Comparison of ENCODE assay signal across 8 cellular contexts in genomic region chr16:85615014-85615851, GRCh38. TPM values are rescaled to one million over a fixed set of nuclear protein-coding genes. Genes with fewer than 3 reads are reported as not detected.
A peak's percentile ranks its signal among the peaks of the same experiment; 100 is the strongest.
DNase-seq lines count a peak whose midpoint lies in the region; ATAC-seq and TF ChIP-seq lines count a peak whose summit lies in the region.

No MANE protein-coding gene starts in this region.

- intact Hi-C loops in testis (cut with DNase I; ENCODE audit: low total_unique reads) = no loop called here

- no peak overlapping the region for H3K9ac ChIP-seq in muscle layer of colon (ENCODE audit: low read length)

- H3K4me1 ChIP-seq in muscle layer of colon (ENCODE audit: insufficient read depth, low read length) (peaks cover 41% of the 10 kb centered on the region), testis (peaks cover 63% of the 10 kb centered on the region)

- H3K4me3 ChIP-seq in WERI-Rb-1 (ENCODE audit: low read depth, low read length) = peak overlapping the region; percentile 69
- peak overlapping the region; percentile 87 for H3K4me3 ChIP-seq in coronary artery
- H3K4me3 ChIP-seq in muscle layer of colon (ENCODE audit: low read depth in 1 of 2, low read length in 2 of 2) = no peak overlapping the region
- peak overlapping the region in 1 of 2 donors; percentile 68 for H3K4me3 ChIP-seq in testis

- ATAC-seq in GM18505 (IDR thresholded peaks at IDR 0.05; ENCODE audit: unreplicated experiment) (no peak), GM18870 (IDR thresholded peaks at IDR 0.05; ENCODE audit: unreplicated experiment) (no peak)

- H3K27me3 ChIP-seq in WERI-Rb-1 (ENCODE audit: insufficient read depth, low read depth, severe bottlenecking) = no peaks in the 10 kb centered on the region
- no peaks in the 10 kb centered on the region for H3K27me3 ChIP-seq in muscle layer of colon (ENCODE audit: control insufficient read depth in 1 of 2, insufficient read depth in 2 of 2, low read length in 2 of 2)
- no peaks in the 10 kb centered on the region for H3K27me3 ChIP-seq in testis

- H3K36me3 ChIP-seq in WERI-Rb-1 (peaks cover 45% of the 10 kb centered on the region), muscle layer of colon (ENCODE audit: insufficient read depth, low read length) (no peaks in the 10 kb centered on the region), testis (ENCODE audit: low read depth, missing control alignments) (no peaks in the 10 kb centered on the region)

- no peak for TF ChIP-seq POLR2A in testis (IDR thresholded peaks at IDR 0.05)
- TF ChIP-seq POLR2A in GM18505 (IDR thresholded peaks at IDR 0.05; ENCODE audit: borderline replicate concordance, extremely low read depth, insufficient read depth, insufficient read length) = no peak

- H3K27ac ChIP-seq in WERI-Rb-1 = peak overlapping the region; percentile 99
- peak overlapping the region in 1 of 2 donors; percentile 95 for H3K27ac ChIP-seq in coronary artery
- H3K27ac ChIP-seq in muscle layer of colon (ENCODE audit: low read depth, low read length) = peak overlapping the region; percentile 66
- peak overlapping the region; percentile 6 to 14 for H3K27ac ChIP-seq in testis

- TF ChIP-seq CTCF in WERI-Rb-1 (IDR thresholded peaks at IDR 0.05; ENCODE audit: low read depth, low read length) (no peak), coronary artery (IDR thresholded peaks at IDR 0.05) (no peak), testis (IDR thresholded peaks at IDR 0.05) (no peak)

- 35 to 41% methylated on average over 10 to 39 of the region's 39 CpGs for WGBS in testis, 2 donors

- DNase-seq in NCI-H2081 (lab: John Stamatoyannopoulos, UW) = peak; percentile 34 to 67
- DNase-seq in NCI-H2081 treated with DMSO at 0.1 percent for 48 hours (lab: John Stamatoyannopoulos, UW) = no peak
- DNase-seq in WERI-Rb-1 = no peak
- no peak for DNase-seq in coronary artery (ENCODE audit: low spot score)
- DNase-seq in testis = peak; percentile 36

- H3K9me3 ChIP-seq in WERI-Rb-1 (ENCODE audit: severe bottlenecking) (no peaks in the 10 kb centered on the region), muscle layer of colon (ENCODE audit: low read length) (no peaks in the 10 kb centered on the region), testis (no peaks in the 10 kb centered on the region)

RNA-seq across cellular contexts. Expression of gene GSE1, which starts 2.1 kb away (rescaled TPM):
- total RNA-seq in testis = 100 to 1,000 TPM; 188 to 212 TPM
- 49.9 TPM for polyA plus RNA-seq in testis (ENCODE audit: insufficient read depth, low read depth, low replicate concordance)

Comparison
In these comparisons a context has a peak if more than half of its experiments do, and no peak if none do; other contexts are left out.
1. DNase-seq: peak in NCI-H2081 (2 of 2) and testis (single experiment); none in NCI-H2081 treated with DMSO at 0.1 percent for 48 hours (single experiment), WERI-Rb-1 (single experiment) and coronary artery (single experiment).
2. H3K4me3 ChIP-seq: peak in WERI-Rb-1 (single experiment) and coronary artery (single experiment); none in muscle layer of colon (0 of 2).